Comparison of ENCODE assay signal across 26 cellular contexts in the genomic region with DNA sequence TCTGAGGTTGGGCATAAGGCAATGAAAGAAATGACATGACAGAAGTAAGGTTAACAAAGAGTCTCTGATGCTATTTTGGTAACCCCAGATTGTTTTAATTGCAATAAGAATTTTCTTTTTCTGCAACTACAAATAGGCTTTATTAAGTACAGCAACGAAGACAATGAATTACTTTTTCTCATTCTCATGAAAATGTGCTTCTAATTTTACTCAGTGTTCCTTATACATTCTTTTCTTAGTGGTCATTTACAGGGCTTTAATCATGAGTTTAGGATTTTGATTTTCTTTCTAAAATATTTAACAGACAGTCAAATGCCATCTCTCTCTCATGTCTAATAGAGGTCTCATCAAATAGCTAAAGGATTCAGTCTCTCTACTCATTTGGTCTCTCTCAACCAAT.
DNase-seq lines count a peak whose midpoint lies in the region; ATAC-seq and TF ChIP-seq lines count a peak whose summit lies in the region.
"Had no signal": no experiment of that assay in that cellular context is flagged by ENCODE, and none has a peak within 500 bp of the region (broad histone marks: within the 10 kb centered on the region; RNA-seq: fewer than 3 reads in every experiment).

No MANE protein-coding gene starts in this region.

- H3K9me3 ChIP-seq in WERI-Rb-1 (ENCODE audit: severe bottlenecking): no peaks in the 10 kb centered on the region
- H3K9me3 ChIP-seq in sigmoid colon: no peaks in the 10 kb centered on the region
- H3K9me3 ChIP-seq: MG63, prostate gland had no signal

- no peaks in the 10 kb centered on the region for H3K4me1 Mint-ChIP-seq in GM23338
- no peaks in the 10 kb centered on the region for H3K4me1 Mint-ChIP-seq in osteocyte (ENCODE audit: unreplicated experiment)
- H3K4me1 Mint-ChIP-seq in activated CD4-positive, alpha-beta T cell treated with anti-CD3 and anti-CD28 coated beads, Interleukin-2, amount 10 ng/mL, durations not matched to agents 24 days and 14 days: no peaks in the 10 kb centered on the region

- H3K4me3 ChIP-seq in GM23338 (no peak overlapping the region), WERI-Rb-1 (ENCODE audit: low read depth, low read length) (no peak overlapping the region), fibroblast of mammary gland (ENCODE audit: control insufficient read depth, low read depth, low read length) (no peak overlapping the region), sigmoid colon (no peak overlapping the region)
- H3K4me3 ChIP-seq: K562, MG63, prostate gland had no signal

- H3K36me3 ChIP-seq in GM23338 (ENCODE audit: insufficient read depth) (no peaks in the 10 kb centered on the region), WERI-Rb-1 (no peaks in the 10 kb centered on the region), sigmoid colon (no peaks in the 10 kb centered on the region)
- H3K36me3 ChIP-seq: MG63, prostate gland had no signal

- H3K9me3 Mint-ChIP-seq in GM23338 (no peaks in the 10 kb centered on the region), osteocyte (ENCODE audit: unreplicated experiment) (no peaks in the 10 kb centered on the region)
- no peaks in the 10 kb centered on the region for H3K9me3 Mint-ChIP-seq in activated CD4-positive, alpha-beta T cell treated with anti-CD3 and anti-CD28 coated beads, Interleukin-2, amount 10 ng/mL, durations not matched to agents 24 days and 14 days
- H3K9me3 Mint-ChIP-seq: activated CD8-positive, alpha-beta T cell treated with anti-CD3 and anti-CD28 coated beads for 36 hours; CD8-positive, alpha-beta T cell; dendritic cell treated with granulocyte-macrophage colony-stimulating factor and Interleukin-4, amounts not matched to agents 40 ng/mL and 50 ng/mL, for 4 days; T-cell had no signal

- H3K27ac ChIP-seq in GM23338 (ENCODE audit: low read depth) (no peak overlapping the region), WERI-Rb-1 (peak overlapping the region; percentile 90), sigmoid colon (no peak overlapping the region)
- H3K27ac ChIP-seq: prostate gland had no signal

- WGBS in sigmoid colon, 2 donors: 78 to 94% methylated on average over 1 of the region's 1 CpG

- H2AFZ ChIP-seq in GM23338: peak overlapping the region; percentile 0; the same call in 1 of the 2 replicates

- no peak for TF ChIP-seq POLR2A in sigmoid colon (IDR thresholded peaks at IDR 0.05)

- H3K27me3 Mint-ChIP-seq in GM23338 (ENCODE audit: insufficient read depth, low read depth, poor library complexity) (peaks cover 2% of the 10 kb centered on the region), osteocyte (ENCODE audit: unreplicated experiment) (no peaks in the 10 kb centered on the region)
- H3K27me3 Mint-ChIP-seq in activated CD4-positive, alpha-beta T cell treated with anti-CD3 and anti-CD28 coated beads, Interleukin-2, amount 10 ng/mL, durations not matched to agents 24 days and 14 days: no peaks in the 10 kb centered on the region
- H3K27me3 Mint-ChIP-seq: activated CD8-positive, alpha-beta T cell treated with anti-CD3 and anti-CD28 coated beads for 36 hours; activated naive CD8-positive, alpha-beta T cell; dendritic cell treated with granulocyte-macrophage colony-stimulating factor and Interleukin-4, amounts not matched to agents 40 ng/mL and 50 ng/mL, for 4 days; T-cell had no signal

- H3K4me3 Mint-ChIP-seq in GM23338 (no peak overlapping the region), osteocyte (ENCODE audit: unreplicated experiment) (no peak overlapping the region)
- H3K4me3 Mint-ChIP-seq in activated CD4-positive, alpha-beta T cell treated with anti-CD3 and anti-CD28 coated beads, Interleukin-2, amount 10 ng/mL, durations not matched to agents 24 days and 14 days: no peak overlapping the region
- H3K4me3 Mint-ChIP-seq: activated CD8-positive, alpha-beta T cell treated with anti-CD3 and anti-CD28 coated beads for 36 hours; activated naive CD8-positive, alpha-beta T cell; CD8-positive, alpha-beta T cell; dendritic cell treated with granulocyte-macrophage colony-stimulating factor and Interleukin-4, amounts not matched to agents 40 ng/mL and 50 ng/mL, for 4 days; T-cell had no signal

- no peak overlapping the region for H3K27ac Mint-ChIP-seq in GM23338
- peak overlapping the region; percentile 12 for H3K27ac Mint-ChIP-seq in osteocyte (ENCODE audit: unreplicated experiment)
- no peak overlapping the region for H3K27ac Mint-ChIP-seq in activated CD4-positive, alpha-beta T cell treated with anti-CD3 and anti-CD28 coated beads, Interleukin-2, amount 10 ng/mL, durations not matched to agents 24 days and 14 days
- H3K27ac Mint-ChIP-seq: activated CD8-positive, alpha-beta T cell treated with anti-CD3 and anti-CD28 coated beads for 36 hours; activated naive CD8-positive, alpha-beta T cell; CD8-positive, alpha-beta T cell; dendritic cell treated with granulocyte-macrophage colony-stimulating factor and Interleukin-4, amounts not matched to agents 40 ng/mL and 50 ng/mL, for 4 days; T-cell had no signal

- ATAC-seq in GM23338: no peak
- ATAC-seq in GM21526 (IDR thresholded peaks at IDR 0.05; ENCODE audit: low FRiP score, unreplicated experiment): no peak
- ATAC-seq: activated CD8-positive, alpha-beta T cell treated with anti-CD3 and anti-CD28 coated beads for 36 hours; CD8-positive, alpha-beta T cell; K562; T-cell had no signal

- no peaks in the 10 kb centered on the region for H3K27me3 ChIP-seq in GM23338 (ENCODE audit: insufficient read depth)
- no peaks in the 10 kb centered on the region for H3K27me3 ChIP-seq in WERI-Rb-1 (ENCODE audit: insufficient read depth, low read depth, severe bottlenecking)
- no peaks in the 10 kb centered on the region for H3K27me3 ChIP-seq in sigmoid colon
- H3K27me3 ChIP-seq: MG63 had no signal

- no peaks in the 10 kb centered on the region for H3K4me1 ChIP-seq in GM23338 (ENCODE audit: insufficient read depth)
- H3K4me1 ChIP-seq in sigmoid colon: no peaks in the 10 kb centered on the region
- H3K4me1 ChIP-seq: prostate gland had no signal

- no peaks in the 10 kb centered on the region for H3F3A ChIP-seq in GM23338 (replicated peaks; ENCODE audit: low read depth)

- intact Hi-C loops in activated CD4-positive, alpha-beta T cell treated with anti-CD3 and anti-CD28 coated beads, Interleukin-2, amount 10 ng/mL, durations not matched to agents 24 days and 14 days (cut with micrococcal nuclease): no loop called here
- intact Hi-C loops in sigmoid colon (cut with DNase I): no loop called here
- intact Hi-C loops in posterior cingulate gyrus (cut with DNase I): no loop called here

- H3K79me2 ChIP-seq in GM23338 (replicated peaks; ENCODE audit: insufficient read depth): no peaks in the 10 kb centered on the region

- H3K36me3 Mint-ChIP-seq in GM23338 (ENCODE audit: low read depth): no peaks in the 10 kb centered on the region
- H3K36me3 Mint-ChIP-seq in osteocyte (ENCODE audit: unreplicated experiment): no peaks in the 10 kb centered on the region
- no peaks in the 10 kb centered on the region for H3K36me3 Mint-ChIP-seq in activated CD4-positive, alpha-beta T cell treated with anti-CD3 and anti-CD28 coated beads, Interleukin-2, amount 10 ng/mL, durations not matched to agents 24 days and 14 days (ENCODE audit: low read depth)
- H3K36me3 Mint-ChIP-seq: activated naive CD8-positive, alpha-beta T cell; CD8-positive, alpha-beta T cell; T-cell had no signal

- H3K9me2 ChIP-seq in GM23338 (ENCODE audit: insufficient read depth): no peaks in the 10 kb centered on the region

- H3K4me2 ChIP-seq in GM23338: no peak overlapping the region

- TF ChIP-seq CTCF in GM23338 (conservative IDR thresholded peaks at IDR 0.05; ENCODE audit: low read depth in 2 of 2) (no peak), WERI-Rb-1 (IDR thresholded peaks at IDR 0.05; ENCODE audit: low read depth, low read length) (no peak), fibroblast of mammary gland (conservative IDR thresholded peaks at IDR 0.05; ENCODE audit: control insufficient read depth, insufficient read depth, low read depth, low read length) (no peak), osteocyte (IDR thresholded peaks at IDR 0.05) (no peak), sigmoid colon (IDR thresholded peaks at IDR 0.05) (no peak)

- TF ChIP-seq EP300 in sigmoid colon (IDR thresholded peaks at IDR 0.05): no peak

- H4K20me1 ChIP-seq in GM23338 (replicated peaks; ENCODE audit: insufficient read depth): no peaks in the 10 kb centered on the region

- no peak for DNase-seq in GM23338 (ENCODE audit: low spot score)
- no peak for DNase-seq in WERI-Rb-1
- DNase-seq in fibroblast of mammary gland (ENCODE audit: low read depth): peak; percentile 39
- no peak for DNase-seq in osteocyte (ENCODE audit: extremely low spot score, unreplicated experiment)
- no peak for DNase-seq in activated CD4-positive, alpha-beta T cell treated with anti-CD3 and anti-CD28 coated beads, Interleukin-2, amount 10 ng/mL, durations not matched to agents 24 days and 14 days
- no peak for DNase-seq in sigmoid colon
- no peak for DNase-seq in posterior cingulate gyrus
- DNase-seq: activated CD4-positive, CD25-positive, alpha-beta regulatory T cell treated with anti-CD3 and anti-CD28 coated beads, Interleukin-2, amount 50 U/mL, for 72 hours; activated CD8-positive, alpha-beta T cell treated with anti-CD3 and anti-CD28 coated beads for 36 hours; aorta; CD8-positive, alpha-beta T cell; central memory CD4-positive, alpha-beta T cell; DMS 273 treated with DMSO at 0.1 percent for 48 hours; kidney; NCI-H1105 treated with DMSO at 0.1 percent for 48 hours; NCI-H2081; NCI-H345; NCI-H774; stimulated activated naive CD4-positive, alpha-beta T cell; T-cell had no signal
